Comparison of ENCODE assay signal across 1 cellular context in genomic region chr1:153506386-153506785, GRCh38.
TF ChIP-seq lines count a peak whose summit lies in the region.

No MANE protein-coding gene starts in this region.

TF ChIP-seq in HepG2, 621 proteins besides CTCF, POLR2A, EP300 and RAD21:
- TF ChIP-seq ZNF276 (CRISPR knock-in tag; IDR thresholded peaks at IDR 0.05; ENCODE audit: low read depth) (no peak), HINFP (CRISPR knock-in tag; IDR thresholded peaks at IDR 0.05; ENCODE audit: low read depth) (no peak), CREB3 (CRISPR knock-in tag; IDR thresholded peaks at IDR 0.05) (no peak), GATA4 (IDR thresholded peaks at IDR 0.05; ENCODE audit: borderline replicate concordance, low read depth) (no peak), BRD4 (CRISPR knock-in tag; IDR thresholded peaks at IDR 0.05) (no peak), MTF2 (CRISPR knock-in tag; IDR thresholded peaks at IDR 0.05; ENCODE audit: borderline replicate concordance) (no peak), ZNF557 (CRISPR knock-in tag; IDR thresholded peaks at IDR 0.05) (no peak), ZBTB44 (CRISPR knock-in tag; IDR thresholded peaks at IDR 0.05) (no peak), KLF6 (CRISPR knock-in tag; IDR thresholded peaks at IDR 0.05) (no peak), MIER3 (CRISPR knock-in tag; IDR thresholded peaks at IDR 0.05; ENCODE audit: borderline replicate concordance) (no peak), FLYWCH1 (CRISPR knock-in tag; IDR thresholded peaks at IDR 0.05) (no peak)
